7 cellular contexts compared by ENCODE assay signal in genomic region chr14:92670177-92670576, GRCh38.
DNase-seq lines count a peak whose midpoint lies in the region; ATAC-seq and TF ChIP-seq lines count a peak whose summit lies in the region.

No MANE protein-coding gene starts in this region.

- peaks cover 36% of the 10 kb centered on the region for H3K4me1 Mint-ChIP-seq in activated T-helper 1 cell treated with anti-CD3 and anti-CD28 coated beads, Interleukin-12 subunit alpha, Interleukin-12 subunit beta, Interleukin-2, Interleukin-4 antibody, amounts not matched to agents 30 ng/mL and 10 ng/mL and 1 ng/mL, durations not matched to agents 14 hours and 24 hours and 36 hours (ENCODE audit: low read depth)
- H3K4me1 Mint-ChIP-seq in naive B cell, result peaks cover 60 to 85% (median 73%) of the 10 kb centered on the region in 3 donors

- H3K4me3 Mint-ChIP-seq in activated T-helper 1 cell treated with anti-CD3 and anti-CD28 coated beads, Interleukin-12 subunit alpha, Interleukin-12 subunit beta, Interleukin-2, Interleukin-4 antibody, amounts not matched to agents 30 ng/mL and 10 ng/mL and 1 ng/mL, durations not matched to agents 14 hours and 24 hours and 36 hours, result no peak overlapping the region
- peak overlapping the region in 4 of 8 donors; percentile 12 to 67 (median 53) for H3K4me3 Mint-ChIP-seq in naive B cell

- DNase-seq in GM06990 (ENCODE audit: extremely low read depth, insufficient read length) (no peak), naive B cell (no peak), NCI-H1436 (lab: John Stamatoyannopoulos, UW) (no peak), HK-2 (ENCODE audit: unreplicated experiment) (no peak)
- no peak for DNase-seq in activated T-helper 1 cell treated with anti-CD3 and anti-CD28 coated beads, Interleukin-12 subunit alpha, Interleukin-12 subunit beta, Interleukin-2, Interleukin-4 antibody, amounts not matched to agents 30 ng/mL and 10 ng/mL and 1 ng/mL, durations not matched to agents 14 hours and 24 hours and 36 hours (ENCODE audit: low spot score)

- H3K4me3 ChIP-seq in GM06990 (replicated peaks; ENCODE audit: low read depth, low read length), result no peak overlapping the region

- H3K27me3 ChIP-seq in GM06990 (replicated peaks; ENCODE audit: control insufficient read depth, insufficient read depth, low read length), result no peaks in the 10 kb centered on the region

- peaks cover 52% of the 10 kb centered on the region for H3K36me3 Mint-ChIP-seq in activated T-helper 1 cell treated with anti-CD3 and anti-CD28 coated beads, Interleukin-12 subunit alpha, Interleukin-12 subunit beta, Interleukin-2, Interleukin-4 antibody, amounts not matched to agents 30 ng/mL and 10 ng/mL and 1 ng/mL, durations not matched to agents 14 hours and 24 hours and 36 hours (ENCODE audit: low read depth)
- peaks cover 4 to 15% of the 10 kb centered on the region in 2 donors for H3K36me3 Mint-ChIP-seq in naive B cell

- no peaks in the 10 kb centered on the region for H3K27me3 Mint-ChIP-seq in activated T-helper 1 cell treated with anti-CD3 and anti-CD28 coated beads, Interleukin-12 subunit alpha, Interleukin-12 subunit beta, Interleukin-2, Interleukin-4 antibody, amounts not matched to agents 30 ng/mL and 10 ng/mL and 1 ng/mL, durations not matched to agents 14 hours and 24 hours and 36 hours (ENCODE audit: insufficient read depth)
- no peaks in the 10 kb centered on the region for H3K27me3 Mint-ChIP-seq in naive B cell

- peak; percentile 16 for TF ChIP-seq CTCF in GM06990 (IDR thresholded peaks at IDR 0.05; ENCODE audit: insufficient read depth, low read length, poor library complexity, severe bottlenecking)

- ATAC-seq in HG03159 (IDR thresholded peaks at IDR 0.05; ENCODE audit: unreplicated experiment) (peak; percentile 46), naive B cell (ENCODE audit: low read depth in 2 of 2) (no peak), HG02981 (IDR thresholded peaks at IDR 0.05; ENCODE audit: unreplicated experiment) (no peak)

- peak overlapping the region; percentile 44 for H3K27ac Mint-ChIP-seq in activated T-helper 1 cell treated with anti-CD3 and anti-CD28 coated beads, Interleukin-12 subunit alpha, Interleukin-12 subunit beta, Interleukin-2, Interleukin-4 antibody, amounts not matched to agents 30 ng/mL and 10 ng/mL and 1 ng/mL, durations not matched to agents 14 hours and 24 hours and 36 hours
- H3K27ac Mint-ChIP-seq in naive B cell, result peak overlapping the region; percentile 47 to 99 (median 68)

- intact Hi-C loops in activated T-helper 1 cell treated with anti-CD3 and anti-CD28 coated beads, Interleukin-12 subunit alpha, Interleukin-12 subunit beta, Interleukin-2, Interleukin-4 antibody, amounts not matched to agents 30 ng/mL and 10 ng/mL and 1 ng/mL, durations not matched to agents 14 hours and 24 hours and 36 hours (cut with micrococcal nuclease), result no loop called here

- H3K36me3 ChIP-seq in GM06990 (ENCODE audit: control insufficient read depth, insufficient read depth, low read length), result peaks cover 2% of the 10 kb centered on the region

- H3K9me3 Mint-ChIP-seq in activated T-helper 1 cell treated with anti-CD3 and anti-CD28 coated beads, Interleukin-12 subunit alpha, Interleukin-12 subunit beta, Interleukin-2, Interleukin-4 antibody, amounts not matched to agents 30 ng/mL and 10 ng/mL and 1 ng/mL, durations not matched to agents 14 hours and 24 hours and 36 hours, result no peaks in the 10 kb centered on the region
- no peaks in the 10 kb centered on the region for H3K9me3 Mint-ChIP-seq in naive B cell
